1 cellular context compared by ENCODE assay signal in the genomic region with DNA sequence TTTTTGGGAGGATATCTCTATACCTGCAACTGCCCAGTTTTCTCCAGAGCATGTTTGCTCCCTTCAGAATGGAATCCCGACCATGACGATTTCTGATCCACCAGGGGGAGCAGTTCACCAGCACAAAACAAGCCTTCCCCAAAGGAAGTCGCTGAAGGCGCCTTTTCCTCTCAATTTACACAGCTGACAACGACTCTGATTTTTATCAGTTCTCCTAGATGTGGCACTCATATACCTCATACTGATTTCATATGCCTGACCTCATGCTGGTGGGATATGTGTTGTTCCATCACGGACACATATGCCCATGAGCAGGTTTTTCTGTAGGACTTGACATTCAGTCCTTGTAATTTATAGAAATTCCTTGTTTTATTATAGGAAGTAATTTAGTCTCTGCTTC.
A peak's percentile ranks its signal among the peaks of the same experiment; 100 is the strongest.
TF ChIP-seq lines count a peak whose summit lies in the region.

No MANE protein-coding gene starts in this region.

TF ChIP-seq in K562, 482 proteins besides CTCF, POLR2A, EP300 and RAD21 (continued from another document):
- TF ChIP-seq, protein P1, sequence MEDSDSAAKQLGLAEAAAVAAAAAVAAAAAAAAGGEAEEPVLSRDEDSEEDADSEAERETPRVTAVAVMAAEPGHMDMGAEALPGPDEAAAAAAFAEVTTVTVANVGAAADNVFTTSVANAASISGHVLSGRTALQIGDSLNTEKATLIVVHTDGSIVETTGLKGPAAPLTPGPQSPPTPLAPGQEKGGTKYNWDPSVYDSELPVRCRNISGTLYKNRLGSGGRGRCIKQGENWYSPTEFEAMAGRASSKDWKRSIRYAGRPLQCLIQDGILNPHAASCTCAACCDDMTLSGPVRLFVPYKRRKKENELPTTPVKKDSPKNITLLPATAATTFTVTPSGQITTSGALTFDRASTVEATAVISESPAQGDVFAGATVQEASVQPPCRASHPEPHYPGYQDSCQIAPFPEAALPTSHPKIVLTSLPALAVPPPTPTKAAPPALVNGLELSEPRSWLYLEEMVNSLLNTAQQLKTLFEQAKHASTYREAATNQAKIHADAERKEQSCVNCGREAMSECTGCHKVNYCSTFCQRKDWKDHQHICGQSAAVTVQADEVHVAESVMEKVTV (CRISPR knock-in tag; IDR thresholded peaks at IDR 0.05), result peak; percentile 78
- TF ChIP-seq SMAD2 (IDR thresholded peaks at IDR 0.05; ENCODE audit: low read depth, low read length) (no peak), HMG20A (CRISPR knock-in tag; conservative IDR thresholded peaks at IDR 0.05) (no peak), MXI1 (IDR thresholded peaks at IDR 0.05; ENCODE audit: low read depth, low read length) (no peak), ZNF445 (CRISPR knock-in tag; IDR thresholded peaks at IDR 0.05; ENCODE audit: low read depth) (no peak), RBM15 (IDR thresholded peaks at IDR 0.05; ENCODE audit: insufficient read depth, low read length) (no peak), TEAD4 (IDR thresholded peaks at IDR 0.05; ENCODE audit: low read length) (0 out of 2 replicates have a peak, but pooled peaks have one; percentile 21), TEAD4 (CRISPR knock-in tag; IDR thresholded peaks at IDR 0.05; ENCODE audit: borderline replicate concordance) (no peak), STAG1 (CRISPR knock-in tag; IDR thresholded peaks at IDR 0.05; ENCODE audit: borderline replicate concordance) (peak; percentile 73; the same call in 1 of the 2 replicates), SPI1 (IDR thresholded peaks at IDR 0.05; ENCODE audit: borderline replicate concordance, low read depth, low read length) (peak; percentile 9; the same call in 1 of the 2 replicates), ARID2 (IDR thresholded peaks at IDR 0.05) (no peak), XRCC5 (IDR thresholded peaks at IDR 0.05; ENCODE audit: low read depth, low read length) (peak; percentile 77; the same call in 1 of the 2 replicates), CHD1 (IDR thresholded peaks at IDR 0.05; ENCODE audit: low read length) (no peak), PHTF2 (CRISPR knock-in tag; IDR thresholded peaks at IDR 0.05) (no peak), FOSL1 (tag; conservative IDR thresholded peaks at IDR 0.05) (no peak), GATAD2A (IDR thresholded peaks at IDR 0.05) (no peak), ARNT (IDR thresholded peaks at IDR 0.05) (no peak), GABPB2 (CRISPR knock-in tag; conservative IDR thresholded peaks at IDR 0.05) (no peak), CC2D1A (IDR thresholded peaks at IDR 0.05) (peak; percentile 60; the same call in 1 of the 2 replicates), PHF21A (IDR thresholded peaks at IDR 0.05; ENCODE audit: borderline replicate concordance, low read depth) (no peak), BACH1 (tag; IDR thresholded peaks at IDR 0.05) (no peak), GTF2F1 (IDR thresholded peaks at IDR 0.05; ENCODE audit: low read depth, low read length) (no peak), PTBP1 (IDR thresholded peaks at IDR 0.05; ENCODE audit: low read depth, low read length) (no peak), ZNF561 (CRISPR knock-in tag; conservative IDR thresholded peaks at IDR 0.05) (no peak), SMC3 (conservative IDR thresholded peaks at IDR 0.05; ENCODE audit: insufficient read depth, low read depth, low read length) (peak; percentile 85), JUND (IDR thresholded peaks at IDR 0.05; ENCODE audit: borderline replicate concordance, low read depth, low read length) (peak; percentile 31; the same call in 1 of the 2 replicates), JUND (tag; IDR thresholded peaks at IDR 0.05; ENCODE audit: borderline replicate concordance, low read depth, low read length) (no peak), BCOR (IDR thresholded peaks at IDR 0.05) (no peak), MEF2D (tag; conservative IDR thresholded peaks at IDR 0.05; ENCODE audit: low read depth) (no peak), HIVEP1 (CRISPR knock-in tag; IDR thresholded peaks at IDR 0.05) (no peak), FOXA3 (CRISPR knock-in tag; conservative IDR thresholded peaks at IDR 0.05 in 1 of 2, IDR thresholded peaks at IDR 0.05 in 1 of 2) (peak in 1 of 2 experiments; percentile 75; a peak in 2 of 4 replicates), POLR2AphosphoS2 (IDR thresholded peaks at IDR 0.05; ENCODE audit: low read length) (no peak), ZNF766 (CRISPR knock-in tag; conservative IDR thresholded peaks at IDR 0.05) (no peak), GATA2 (CRISPR knock-in tag; IDR thresholded peaks at IDR 0.05) (peak; percentile 19; the same call in 1 of the 2 replicates), ZNF263 (CRISPR knock-in tag; IDR thresholded peaks at IDR 0.05; ENCODE audit: borderline replicate concordance) (no peak), ETV6 (IDR thresholded peaks at IDR 0.05; ENCODE audit: borderline replicate concordance in 1 of 2, low read depth in 2 of 2, low read length in 1 of 2) (no peak), ETV6 (CRISPR knock-in tag; IDR thresholded peaks at IDR 0.05; ENCODE audit: borderline replicate concordance) (no peak), ZC3H11A (IDR thresholded peaks at IDR 0.05; ENCODE audit: low read depth, low read length) (no peak), YY1 (IDR thresholded peaks at IDR 0.05; ENCODE audit: borderline replicate concordance in 1 of 3, control insufficient read depth in 1 of 3, extremely low read depth in 1 of 3, insufficient read depth in 3 of 3, insufficient read length in 1 of 3, insufficient replicate concordance in 2 of 3, low read depth in 1 of 3, low read length in 2 of 3) (no peak)
- TF ChIP-seq, protein P2, sequence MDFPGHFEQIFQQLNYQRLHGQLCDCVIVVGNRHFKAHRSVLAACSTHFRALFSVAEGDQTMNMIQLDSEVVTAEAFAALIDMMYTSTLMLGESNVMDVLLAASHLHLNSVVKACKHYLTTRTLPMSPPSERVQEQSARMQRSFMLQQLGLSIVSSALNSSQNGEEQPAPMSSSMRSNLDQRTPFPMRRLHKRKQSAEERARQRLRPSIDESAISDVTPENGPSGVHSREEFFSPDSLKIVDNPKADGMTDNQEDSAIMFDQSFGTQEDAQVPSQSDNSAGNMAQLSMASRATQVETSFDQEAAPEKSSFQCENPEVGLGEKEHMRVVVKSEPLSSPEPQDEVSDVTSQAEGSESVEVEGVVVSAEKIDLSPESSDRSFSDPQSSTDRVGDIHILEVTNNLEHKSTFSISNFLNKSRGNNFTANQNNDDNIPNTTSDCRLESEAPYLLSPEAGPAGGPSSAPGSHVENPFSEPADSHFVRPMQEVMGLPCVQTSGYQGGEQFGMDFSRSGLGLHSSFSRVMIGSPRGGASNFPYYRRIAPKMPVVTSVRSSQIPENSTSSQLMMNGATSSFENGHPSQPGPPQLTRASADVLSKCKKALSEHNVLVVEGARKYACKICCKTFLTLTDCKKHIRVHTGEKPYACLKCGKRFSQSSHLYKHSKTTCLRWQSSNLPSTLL (IDR thresholded peaks at IDR 0.05), result no peak
- TF ChIP-seq, protein P3, sequence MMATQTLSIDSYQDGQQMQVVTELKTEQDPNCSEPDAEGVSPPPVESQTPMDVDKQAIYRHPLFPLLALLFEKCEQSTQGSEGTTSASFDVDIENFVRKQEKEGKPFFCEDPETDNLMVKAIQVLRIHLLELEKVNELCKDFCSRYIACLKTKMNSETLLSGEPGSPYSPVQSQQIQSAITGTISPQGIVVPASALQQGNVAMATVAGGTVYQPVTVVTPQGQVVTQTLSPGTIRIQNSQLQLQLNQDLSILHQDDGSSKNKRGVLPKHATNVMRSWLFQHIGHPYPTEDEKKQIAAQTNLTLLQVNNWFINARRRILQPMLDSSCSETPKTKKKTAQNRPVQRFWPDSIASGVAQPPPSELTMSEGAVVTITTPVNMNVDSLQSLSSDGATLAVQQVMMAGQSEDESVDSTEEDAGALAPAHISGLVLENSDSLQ (IDR thresholded peaks at IDR 0.05), result 0 out of 2 replicates have a peak, but pooled peaks have one; percentile 9
- TF ChIP-seq, protein P4, sequence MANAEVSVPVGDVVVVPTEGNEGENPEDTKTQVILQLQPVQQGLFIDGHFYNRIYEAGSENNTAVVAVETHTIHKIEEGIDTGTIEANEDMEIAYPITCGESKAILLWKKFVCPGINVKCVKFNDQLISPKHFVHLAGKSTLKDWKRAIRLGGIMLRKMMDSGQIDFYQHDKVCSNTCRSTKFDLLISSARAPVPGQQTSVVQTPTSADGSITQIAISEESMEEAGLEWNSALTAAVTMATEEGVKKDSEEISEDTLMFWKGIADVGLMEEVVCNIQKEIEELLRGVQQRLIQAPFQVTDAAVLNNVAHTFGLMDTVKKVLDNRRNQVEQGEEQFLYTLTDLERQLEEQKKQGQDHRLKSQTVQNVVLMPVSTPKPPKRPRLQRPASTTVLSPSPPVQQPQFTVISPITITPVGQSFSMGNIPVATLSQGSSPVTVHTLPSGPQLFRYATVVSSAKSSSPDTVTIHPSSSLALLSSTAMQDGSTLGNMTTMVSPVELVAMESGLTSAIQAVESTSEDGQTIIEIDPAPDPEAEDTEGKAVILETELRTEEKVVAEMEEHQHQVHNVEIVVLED (CRISPR knock-in tag; IDR thresholded peaks at IDR 0.05), result no peak
- TF ChIP-seq, protein P5, sequence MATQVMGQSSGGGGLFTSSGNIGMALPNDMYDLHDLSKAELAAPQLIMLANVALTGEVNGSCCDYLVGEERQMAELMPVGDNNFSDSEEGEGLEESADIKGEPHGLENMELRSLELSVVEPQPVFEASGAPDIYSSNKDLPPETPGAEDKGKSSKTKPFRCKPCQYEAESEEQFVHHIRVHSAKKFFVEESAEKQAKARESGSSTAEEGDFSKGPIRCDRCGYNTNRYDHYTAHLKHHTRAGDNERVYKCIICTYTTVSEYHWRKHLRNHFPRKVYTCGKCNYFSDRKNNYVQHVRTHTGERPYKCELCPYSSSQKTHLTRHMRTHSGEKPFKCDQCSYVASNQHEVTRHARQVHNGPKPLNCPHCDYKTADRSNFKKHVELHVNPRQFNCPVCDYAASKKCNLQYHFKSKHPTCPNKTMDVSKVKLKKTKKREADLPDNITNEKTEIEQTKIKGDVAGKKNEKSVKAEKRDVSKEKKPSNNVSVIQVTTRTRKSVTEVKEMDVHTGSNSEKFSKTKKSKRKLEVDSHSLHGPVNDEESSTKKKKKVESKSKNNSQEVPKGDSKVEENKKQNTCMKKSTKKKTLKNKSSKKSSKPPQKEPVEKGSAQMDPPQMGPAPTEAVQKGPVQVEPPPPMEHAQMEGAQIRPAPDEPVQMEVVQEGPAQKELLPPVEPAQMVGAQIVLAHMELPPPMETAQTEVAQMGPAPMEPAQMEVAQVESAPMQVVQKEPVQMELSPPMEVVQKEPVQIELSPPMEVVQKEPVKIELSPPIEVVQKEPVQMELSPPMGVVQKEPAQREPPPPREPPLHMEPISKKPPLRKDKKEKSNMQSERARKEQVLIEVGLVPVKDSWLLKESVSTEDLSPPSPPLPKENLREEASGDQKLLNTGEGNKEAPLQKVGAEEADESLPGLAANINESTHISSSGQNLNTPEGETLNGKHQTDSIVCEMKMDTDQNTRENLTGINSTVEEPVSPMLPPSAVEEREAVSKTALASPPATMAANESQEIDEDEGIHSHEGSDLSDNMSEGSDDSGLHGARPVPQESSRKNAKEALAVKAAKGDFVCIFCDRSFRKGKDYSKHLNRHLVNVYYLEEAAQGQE (CRISPR knock-in tag; IDR thresholded peaks at IDR 0.05; ENCODE audit: low read depth), result no peak
- TF ChIP-seq, protein P6, sequence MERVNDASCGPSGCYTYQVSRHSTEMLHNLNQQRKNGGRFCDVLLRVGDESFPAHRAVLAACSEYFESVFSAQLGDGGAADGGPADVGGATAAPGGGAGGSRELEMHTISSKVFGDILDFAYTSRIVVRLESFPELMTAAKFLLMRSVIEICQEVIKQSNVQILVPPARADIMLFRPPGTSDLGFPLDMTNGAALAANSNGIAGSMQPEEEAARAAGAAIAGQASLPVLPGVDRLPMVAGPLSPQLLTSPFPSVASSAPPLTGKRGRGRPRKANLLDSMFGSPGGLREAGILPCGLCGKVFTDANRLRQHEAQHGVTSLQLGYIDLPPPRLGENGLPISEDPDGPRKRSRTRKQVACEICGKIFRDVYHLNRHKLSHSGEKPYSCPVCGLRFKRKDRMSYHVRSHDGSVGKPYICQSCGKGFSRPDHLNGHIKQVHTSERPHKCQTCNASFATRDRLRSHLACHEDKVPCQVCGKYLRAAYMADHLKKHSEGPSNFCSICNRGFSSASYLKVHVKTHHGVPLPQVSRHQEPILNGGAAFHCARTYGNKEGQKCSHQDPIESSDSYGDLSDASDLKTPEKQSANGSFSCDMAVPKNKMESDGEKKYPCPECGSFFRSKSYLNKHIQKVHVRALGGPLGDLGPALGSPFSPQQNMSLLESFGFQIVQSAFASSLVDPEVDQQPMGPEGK (CRISPR knock-in tag; IDR thresholded peaks at IDR 0.05; ENCODE audit: borderline replicate concordance), result no peak
- TF ChIP-seq, protein P7, sequence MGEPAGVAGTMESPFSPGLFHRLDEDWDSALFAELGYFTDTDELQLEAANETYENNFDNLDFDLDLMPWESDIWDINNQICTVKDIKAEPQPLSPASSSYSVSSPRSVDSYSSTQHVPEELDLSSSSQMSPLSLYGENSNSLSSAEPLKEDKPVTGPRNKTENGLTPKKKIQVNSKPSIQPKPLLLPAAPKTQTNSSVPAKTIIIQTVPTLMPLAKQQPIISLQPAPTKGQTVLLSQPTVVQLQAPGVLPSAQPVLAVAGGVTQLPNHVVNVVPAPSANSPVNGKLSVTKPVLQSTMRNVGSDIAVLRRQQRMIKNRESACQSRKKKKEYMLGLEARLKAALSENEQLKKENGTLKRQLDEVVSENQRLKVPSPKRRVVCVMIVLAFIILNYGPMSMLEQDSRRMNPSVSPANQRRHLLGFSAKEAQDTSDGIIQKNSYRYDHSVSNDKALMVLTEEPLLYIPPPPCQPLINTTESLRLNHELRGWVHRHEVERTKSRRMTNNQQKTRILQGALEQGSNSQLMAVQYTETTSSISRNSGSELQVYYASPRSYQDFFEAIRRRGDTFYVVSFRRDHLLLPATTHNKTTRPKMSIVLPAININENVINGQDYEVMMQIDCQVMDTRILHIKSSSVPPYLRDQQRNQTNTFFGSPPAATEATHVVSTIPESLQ (CRISPR knock-in tag; IDR thresholded peaks at IDR 0.05), result no peak
- TF ChIP-seq, protein P8, sequence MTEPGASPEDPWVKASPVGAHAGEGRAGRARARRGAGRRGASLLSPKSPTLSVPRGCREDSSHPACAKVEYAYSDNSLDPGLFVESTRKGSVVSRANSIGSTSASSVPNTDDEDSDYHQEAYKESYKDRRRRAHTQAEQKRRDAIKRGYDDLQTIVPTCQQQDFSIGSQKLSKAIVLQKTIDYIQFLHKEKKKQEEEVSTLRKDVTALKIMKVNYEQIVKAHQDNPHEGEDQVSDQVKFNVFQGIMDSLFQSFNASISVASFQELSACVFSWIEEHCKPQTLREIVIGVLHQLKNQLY (CRISPR knock-in tag; conservative IDR thresholded peaks at IDR 0.05), result no peak
